In the genomic region with DNA sequence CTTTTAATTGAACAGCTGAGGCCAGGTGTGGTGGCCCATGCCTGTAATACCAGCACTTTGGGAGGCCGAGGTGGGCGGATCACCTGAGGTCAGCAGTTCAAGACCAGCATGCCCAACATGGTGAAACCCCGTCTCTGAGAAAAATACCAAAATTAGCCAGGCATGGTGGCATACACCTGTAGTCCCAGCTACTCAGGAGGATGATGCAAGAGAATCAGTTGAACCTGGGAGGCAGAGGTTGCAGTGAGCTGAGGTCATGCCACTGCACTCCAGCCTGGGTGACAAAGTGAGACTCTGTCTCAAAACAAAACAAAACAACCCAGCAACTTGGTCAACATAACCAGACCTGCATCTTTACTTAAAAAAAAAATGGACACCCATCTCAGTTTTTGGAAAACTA, we compare ENCODE assay signal across 2 cellular contexts. TPM values are rescaled to one million over a fixed set of nuclear protein-coding genes. Genes with fewer than 3 reads are reported as not detected.
"Had no signal": no experiment of that assay in that cellular context is flagged by ENCODE, and none has a peak within 500 bp of the region (broad histone marks: within the 10 kb centered on the region; RNA-seq: fewer than 3 reads in every experiment).

No MANE protein-coding gene starts in this region.

RNA-seq across cellular contexts. Expression of gene SRRM5, which starts 24.9 kb away (rescaled TPM):
- total RNA-seq: lung microvascular endothelial cell, myocyte had no signal
